In genomic region chr20:7903429-7903828, GRCh38 we compare ENCODE assay signal across 32 cellular contexts. TPM values are rescaled to one million over a fixed set of nuclear protein-coding genes. Genes with fewer than 3 reads are reported as not detected.
"Had no signal": no experiment of that assay in that cellular context is flagged by ENCODE, and none has a peak within 500 bp of the region (broad histone marks: within the 10 kb centered on the region; RNA-seq: fewer than 3 reads in every experiment).

No MANE protein-coding gene starts in this region.

- H3K4me3 Mint-ChIP-seq: dendritic cell treated with granulocyte-macrophage colony-stimulating factor and Interleukin-4, amounts not matched to agents 40 ng/mL and 50 ng/mL, for 4 days; endodermal cell; naive thymus-derived CD4-positive, alpha-beta T cell; nephron; neural progenitor cell; stimulated activated naive B cell treated with anti-CD40 and anti-IgM and Interleukin-4, amounts not matched to agents 10 μg/mL and 1 μg/mL and 100 μg/mL, for 72 hours; stimulated activated naive CD8-positive, alpha-beta T cell treated with anti-CD3 and anti-CD28 coated beads, Interleukin-15, Interleukin-2, amounts not matched to agents 100 ng/mL and 50 ng/mL, for 24 hours had no signal

- H3K9ac ChIP-seq: neural progenitor cell had no signal

- H3K27ac Mint-ChIP-seq: dendritic cell treated with granulocyte-macrophage colony-stimulating factor and Interleukin-4, amounts not matched to agents 40 ng/mL and 50 ng/mL, for 4 days; endodermal cell; nephron; neural progenitor cell; stimulated activated naive B cell treated with anti-CD40 and anti-IgM and Interleukin-4, amounts not matched to agents 10 μg/mL and 1 μg/mL and 100 μg/mL, for 72 hours; stimulated activated naive CD8-positive, alpha-beta T cell treated with anti-CD3 and anti-CD28 coated beads, Interleukin-15, Interleukin-2, amounts not matched to agents 100 ng/mL and 50 ng/mL, for 24 hours had no signal

- H3K36me3 ChIP-seq: colonic mucosa, gastrocnemius medialis, left lung, neural progenitor cell, prostate gland, right atrium auricular region, thoracic aorta, tibial nerve, upper lobe of right lung, vagina had no signal

- H3K36me3 Mint-ChIP-seq: naive thymus-derived CD4-positive, alpha-beta T cell; neural progenitor cell; stimulated activated naive B cell treated with anti-CD40 and anti-IgM and Interleukin-4, amounts not matched to agents 10 μg/mL and 1 μg/mL and 100 μg/mL, for 72 hours had no signal

- H3K27me3 Mint-ChIP-seq: dendritic cell treated with granulocyte-macrophage colony-stimulating factor and Interleukin-4, amounts not matched to agents 40 ng/mL and 50 ng/mL, for 4 days had no signal

- H3K27me3 ChIP-seq: colonic mucosa, gastrocnemius medialis, left lung, neural progenitor cell, right atrium auricular region, upper lobe of right lung, vagina had no signal

- H3K4me2 ChIP-seq: neural progenitor cell had no signal

- FAIRE-seq: kidney had no signal

- H3K27ac ChIP-seq: colonic mucosa, epithelial cell of prostate, gastrocnemius medialis, left lung, neural progenitor cell, prostate gland, right atrium auricular region, thoracic aorta, tibial nerve, upper lobe of right lung, vagina had no signal

- H3K4me1 Mint-ChIP-seq: endodermal cell; naive thymus-derived CD4-positive, alpha-beta T cell; nephron; neural progenitor cell; stimulated activated naive B cell treated with anti-CD40 and anti-IgM and Interleukin-4, amounts not matched to agents 10 μg/mL and 1 μg/mL and 100 μg/mL, for 72 hours had no signal

- H3K4me3 ChIP-seq: colonic mucosa, gastrocnemius medialis, left lung, neural progenitor cell, prostate gland, right atrium auricular region, thoracic aorta, tibial nerve, upper lobe of right lung, vagina had no signal

- H2AFZ ChIP-seq: neural progenitor cell had no signal

- DNase-seq: colonic mucosa; effector CD8-positive, alpha-beta T cell; endodermal cell; foreskin fibroblast; gastrocnemius medialis; head of caudate nucleus; kidney; left lung; mesenchymal stem cell; midbrain; naive thymus-derived CD4-positive, alpha-beta T cell; nucleus accumbens; stimulated activated CD4-positive, alpha-beta T cell treated with anti-CD3 and anti-CD28 coated beads, Interleukin-2, amount 100 ng/mL, for 24 hours; stimulated activated CD4-positive, alpha-beta T cell treated with anti-CD3 and anti-CD28 coated beads, Interleukin-4, amount 100 ng/mL, for 24 hours; stimulated activated naive B cell treated with anti-CD40 and anti-IgM and Interleukin-4, amounts not matched to agents 10 μg/mL and 1 μg/mL and 100 μg/mL, for 72 hours; upper lobe of right lung had no signal

- H3K4me1 ChIP-seq: colonic mucosa, gastrocnemius medialis, left lung, neural progenitor cell, prostate gland, right atrium auricular region, tibial nerve, upper lobe of right lung, vagina had no signal

- H3K9me3 ChIP-seq: colonic mucosa, gastrocnemius medialis, left lung, prostate gland, right atrium auricular region, thoracic aorta, tibial nerve, upper lobe of right lung, vagina had no signal

- ATAC-seq: esophagus mucosa; gastrocnemius medialis; left lung; naive thymus-derived CD4-positive, alpha-beta T cell; sciatic nerve; stimulated activated naive B cell treated with anti-CD40 and anti-IgM and Interleukin-4, amounts not matched to agents 10 μg/mL and 1 μg/mL and 100 μg/mL, for 72 hours had no signal

- H3K9me3 Mint-ChIP-seq: dendritic cell treated with granulocyte-macrophage colony-stimulating factor and Interleukin-4, amounts not matched to agents 40 ng/mL and 50 ng/mL, for 4 days; endodermal cell; nephron had no signal

RNA-seq across cellular contexts. Expression of gene HAO1, which starts 36.8 kb away (rescaled TPM):
- total RNA-seq: colonic mucosa; endodermal cell; esophagus mucosa; glomerular endothelial cell; kidney; left lung; lower leg skin; lung microvascular endothelial cell; naive thymus-derived CD4-positive, alpha-beta T cell; osteocyte; prostate gland; right atrium auricular region; sciatic nerve; thoracic aorta; tibial nerve; upper lobe of right lung; vagina had no signal
- polyA plus RNA-seq: naive thymus-derived CD4-positive, alpha-beta T cell had no signal
